12 cellular contexts compared by ENCODE assay signal in the genomic region with DNA sequence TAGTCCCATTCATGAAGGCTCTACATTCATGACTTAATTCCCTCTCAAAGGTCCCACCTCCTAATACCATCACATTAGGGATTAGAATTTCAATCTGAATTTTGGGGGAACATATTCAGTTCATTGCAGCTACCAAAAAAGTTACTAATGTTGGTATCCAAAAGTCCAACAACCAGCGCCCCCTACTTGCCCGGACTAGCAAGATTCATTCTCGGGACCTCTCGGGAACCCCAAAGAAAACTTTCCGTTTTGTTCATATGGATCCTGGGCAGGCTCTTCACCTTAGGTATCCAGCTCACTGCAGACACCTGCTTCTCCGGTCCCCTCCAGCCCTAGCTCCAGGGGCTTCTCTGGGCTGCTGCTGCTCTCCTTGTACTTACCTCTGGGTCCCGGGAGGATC. TPM values are rescaled to one million over a fixed set of nuclear protein-coding genes. Genes with fewer than 3 reads are reported as not detected.
DNase-seq lines count a peak whose midpoint lies in the region; ATAC-seq, FAIRE-seq and TF ChIP-seq lines count a peak whose summit lies in the region.
"Had no signal": no experiment of that assay in that cellular context is flagged by ENCODE, and none has a peak within 500 bp of the region (broad histone marks: within the 10 kb centered on the region; RNA-seq: fewer than 3 reads in every experiment).

No MANE protein-coding gene starts in this region.

- H4K91ac ChIP-seq in H1 (replicated peaks; ENCODE audit: insufficient read length, low read length) = no peak overlapping the region

- H3K27me3 Mint-ChIP-seq in progenitor cell of endocrine pancreas = peaks cover 11% of the 10 kb centered on the region

- no peak overlapping the region for H4K8ac ChIP-seq in H1 (ENCODE audit: extremely low read depth, insufficient read depth, low read length)

- peaks cover 11% of the 10 kb centered on the region for H3K4me1 Mint-ChIP-seq in progenitor cell of endocrine pancreas (ENCODE audit: low read depth)

- H3K36me3 ChIP-seq in RWPE2 (ENCODE audit: low read depth) = no peaks in the 10 kb centered on the region
- H3K36me3 ChIP-seq in H1 (ENCODE audit: control insufficient read depth in 2 of 4, insufficient read depth in 4 of 4, low read length in 3 of 4) = no peaks in the 10 kb centered on the region
- no peaks in the 10 kb centered on the region for H3K36me3 ChIP-seq in effector memory CD4-positive, alpha-beta T cell (ENCODE audit: control insufficient read depth, insufficient read depth, low read length)
- H3K36me3 ChIP-seq: HAP-1, tibial artery had no signal

- no peaks in the 10 kb centered on the region for H3K9me3 Mint-ChIP-seq in progenitor cell of endocrine pancreas (ENCODE audit: low read depth)

- TF ChIP-seq EP300 in H1 (IDR thresholded peaks at IDR 0.05; ENCODE audit: borderline replicate concordance in 1 of 2, low read depth in 2 of 2, low read length in 2 of 2) = no peak

- H2AFZ ChIP-seq in H1 (ENCODE audit: low read length) = peak overlapping the region; percentile 45; the same call in 1 of the 2 replicates

- POLR2A ChIA-PET in H1 (lab: Charles Lee; ENCODE audit: partially characterized antibody) = interaction anchor here (0.6 to 1.2 kb wide), 3 partner anchors 9 to 99 kb away, joined by 3 to 4 read pairs (median 3); a partner anchor contains a TSS

- H3K79me2 ChIP-seq in H1 (ENCODE audit: control insufficient read depth in 1 of 2, insufficient read depth in 2 of 2, low read length in 2 of 2) = no peaks in the 10 kb centered on the region

- no peak overlapping the region for H2BK15ac ChIP-seq in H1 (ENCODE audit: low read length)

- H3K9ac ChIP-seq in H1 (replicated peaks in 1 of 4; ENCODE audit: extremely low read depth in 1 of 4, low read depth in 3 of 4, low read length in 3 of 4) = no peak overlapping the region

- H3K9me3 ChIP-seq in RWPE2 (ENCODE audit: severe bottlenecking) (no peaks in the 10 kb centered on the region), H1 (ENCODE audit: insufficient read depth in 2 of 2, low read depth in 1 of 2, low read length in 1 of 2) (no peaks in the 10 kb centered on the region)
- no peaks in the 10 kb centered on the region for H3K9me3 ChIP-seq in effector memory CD4-positive, alpha-beta T cell (ENCODE audit: control insufficient read depth, low read length)
- H3K9me3 ChIP-seq: HAP-1, tibial artery had no signal

- H3K79me1 ChIP-seq in H1 (ENCODE audit: low read depth, low read length) = no peaks in the 10 kb centered on the region

- H2BK5ac ChIP-seq in H1 (ENCODE audit: low read depth, low read length) = no peak overlapping the region

- no peaks in the 10 kb centered on the region for H3K23me2 ChIP-seq in H1 (ENCODE audit: low read depth, low read length)

- no peaks in the 10 kb centered on the region for H3K36me3 Mint-ChIP-seq in progenitor cell of endocrine pancreas (ENCODE audit: insufficient read depth)

- no peak overlapping the region for H3K4me3 Mint-ChIP-seq in progenitor cell of endocrine pancreas (ENCODE audit: low read depth)

- DNase-seq in NOMO-1 treated with DMSO at 0.1 percent for 48 hours (lab: John Stamatoyannopoulos, UW; ENCODE audit: unreplicated experiment) (peak; percentile 42), NOMO-1 treated with dmso at 0.1 percent for 144 hours (lab: John Stamatoyannopoulos, UW; ENCODE audit: unreplicated experiment) (no peak), RWPE2 (ENCODE audit: low spot score) (no peak), H1 (ENCODE audit: low read depth in 1 of 2, low spot score in 2 of 2) (peak in 1 of 2 experiments; percentile 54), progenitor cell of endocrine pancreas (ENCODE audit: low spot score, unreplicated experiment) (no peak), NCI-H446 treated with DMSO at 0.1 percent for 48 hours (lab: John Stamatoyannopoulos, UW) (no peak)
- no peak for DNase-seq in effector memory CD4-positive, alpha-beta T cell
- DNase-seq: occipital lobe had no signal

- H4K20me1 ChIP-seq in H1 (replicated peaks in 1 of 2; ENCODE audit: control insufficient read depth in 1 of 2, insufficient read depth in 2 of 2, low read length in 2 of 2) = no peaks in the 10 kb centered on the region

- no peak for FAIRE-seq in H1 (lab: Jason Lieb, UNC)
- FAIRE-seq: A204.1 had no signal

- peak overlapping the region; percentile 19 for H3K27ac ChIP-seq in RWPE2 (ENCODE audit: poor library complexity, severe bottlenecking)
- no peak overlapping the region for H3K27ac ChIP-seq in H1 (ENCODE audit: low read depth, low read length)
- no peak overlapping the region for H3K27ac ChIP-seq in effector memory CD4-positive, alpha-beta T cell (ENCODE audit: insufficient read depth, low read length, poor library complexity, severe bottlenecking)
- H3K27ac ChIP-seq: tibial artery had no signal

- H3K4me1 ChIP-seq in RWPE2 (ENCODE audit: insufficient read depth, poor library complexity, severe bottlenecking) (peaks cover 12% of the 10 kb centered on the region), H1 (replicated peaks in 1 of 4; ENCODE audit: control insufficient read depth in 3 of 4, insufficient read depth in 4 of 4, low read length in 3 of 4) (peaks cover 0 to 3% (median 0%) of the 10 kb centered on the region in 4 experiments; a peak in 1 of 7 replicates)
- H3K4me1 ChIP-seq in effector memory CD4-positive, alpha-beta T cell (ENCODE audit: control insufficient read depth, insufficient read depth, low read length, poor library complexity, severe bottlenecking) = no peaks in the 10 kb centered on the region

- TF ChIP-seq CTCF in RWPE2 (IDR thresholded peaks at IDR 0.05; ENCODE audit: poor library complexity, severe bottlenecking) (no peak), H1 (IDR thresholded peaks at IDR 0.05; ENCODE audit: control extremely low read depth in 1 of 3, insufficient read depth in 1 of 3, low read depth in 1 of 3, low read length in 3 of 3) (peak; percentile 42 to 56 (median 47)), progenitor cell of endocrine pancreas (IDR thresholded peaks at IDR 0.05; ENCODE audit: unreplicated experiment) (peak; percentile 34)

- 52% methylated on average over 7 of the region's 7 CpGs; no CpG with 5 or more reads in 1 of the 2 experiments for WGBS in H1 (ENCODE audit: extremely low coverage in 1 of 2, insufficient coverage in 1 of 2, insufficient read length in 1 of 2, insufficient replicate concordance in 2 of 2, low coverage in 1 of 2, low lambda C conversion rate in 2 of 2, missing lambda C conversion rate in 1 of 2), 2 experiments

- no peak overlapping the region for H2BK20ac ChIP-seq in H1 (ENCODE audit: low read length)

- TF ChIP-seq POLR2A in H1 (IDR thresholded peaks at IDR 0.05; ENCODE audit: control extremely low read depth in 1 of 2, low read depth in 2 of 2, low read length in 2 of 2) = no peak

- ATAC-seq in RWPE2 (ENCODE audit: low read depth) (no peak), GM21529 (IDR thresholded peaks at IDR 0.05; ENCODE audit: unreplicated experiment) (no peak)

- CTCF ChIA-PET in H1 (lab: Charles Lee; ENCODE audit: partially characterized antibody) = interaction anchor here (0.6 to 10.9 kb wide), 61 partner anchors 9 to 430 kb away, joined by 3 to 272 read pairs (median 6); a partner anchor contains a TSS

- no peak overlapping the region for H3K14ac ChIP-seq in H1 (ENCODE audit: insufficient read length)

- no peak overlapping the region for H3K18ac ChIP-seq in H1 (ENCODE audit: extremely low read depth, low read length)

- H2BK12ac ChIP-seq in H1 (ENCODE audit: low read depth, low read length) = no peak overlapping the region

- H3K4me3 ChIP-seq in RWPE2 (ENCODE audit: severe bottlenecking) = no peak overlapping the region
- no peak overlapping the region for H3K4me3 ChIP-seq in H1 (ENCODE audit: extremely low read depth in 1 of 4, insufficient read depth in 2 of 4, low read depth in 3 of 4, low read length in 4 of 4)
- H3K4me3 ChIP-seq in effector memory CD4-positive, alpha-beta T cell (ENCODE audit: insufficient read depth, low read depth, low read length, poor library complexity, severe bottlenecking) = no peak overlapping the region
- H3K4me3 ChIP-seq: HAP-1, tibial artery had no signal

- no peak overlapping the region for H4K5ac ChIP-seq in H1 (ENCODE audit: insufficient read length, low read depth, low read length)

- H3K27ac Mint-ChIP-seq in progenitor cell of endocrine pancreas = no peak overlapping the region

- peak; percentile 26 to 40 for TF ChIP-seq RAD21 in H1 (IDR thresholded peaks at IDR 0.05 in 1 of 2, conservative IDR thresholded peaks at IDR 0.05 in 1 of 2; ENCODE audit: low read depth in 2 of 2, low read length in 2 of 2)

- H3K27me3 ChIP-seq in RWPE2 (ENCODE audit: insufficient read depth, poor library complexity, severe bottlenecking) (no peaks in the 10 kb centered on the region), H1 (replicated peaks in 1 of 4; ENCODE audit: control insufficient read depth in 3 of 4, extremely low read depth in 1 of 4, insufficient read depth in 3 of 4, low read length in 3 of 4) (no peaks in the 10 kb centered on the region)
- no peaks in the 10 kb centered on the region for H3K27me3 ChIP-seq in effector memory CD4-positive, alpha-beta T cell (replicated peaks; ENCODE audit: control insufficient read depth, insufficient read depth, low read length, poor library complexity, severe bottlenecking)

- H3K56ac ChIP-seq in H1 (replicated peaks; ENCODE audit: insufficient read length, low read depth, low read length) = no peak overlapping the region

- no peak overlapping the region for H2BK120ac ChIP-seq in H1 (replicated peaks; ENCODE audit: low read depth, low read length)

- no peak overlapping the region for H3K4me2 ChIP-seq in H1 (ENCODE audit: insufficient read depth in 1 of 2, low read depth in 2 of 2, low read length in 2 of 2)

- H2AK5ac ChIP-seq in H1 (ENCODE audit: low read depth, low read length) = no peak overlapping the region

- H3K4ac ChIP-seq in H1 (replicated peaks; ENCODE audit: insufficient read length, low read depth, low read length) = no peak overlapping the region

- H3K23ac ChIP-seq in H1 (ENCODE audit: insufficient read length) = no peak overlapping the region

RNA-seq across cellular contexts. Expression of a gene that starts 8.9 kb away (rescaled TPM):
- 2.4 and 2.5 TPM in 2 replicates for total RNA-seq in H1 (2021; fragmentation: NEBNext Ultra II Directional; extraction: Animal tissue kit (Norgen Biotek cat#: 25700))
- 0.54 and 0.88 TPM in 2 replicates for polyA plus RNA-seq in H1 (2011; rRNA removed)
- 1.2 TPM for polyA plus RNA-seq in H1 (2011; cell fraction: cytosol; rRNA removed)
- polyA plus RNA-seq in H1 (2011; cell fraction: nucleus; rRNA removed) = 1.1 TPM
- 1.2 to 1.5 TPM (median 1.3 TPM) in 4 replicates for polyA plus RNA-seq in H1 (2012, experiment 1 of 2)
- polyA plus RNA-seq in H1 (2012, experiment 2 of 2) = 0.56 TPM
- 0.83 TPM for polyA plus RNA-seq in H1 (2013, experiment 1 of 2)
- polyA plus RNA-seq in H1 (2013, experiment 2 of 2) = 0.88 TPM
- polyA minus RNA-seq in H1 (2011; rRNA and poly(A)+ RNA removed) = 0.85 and 1.1 TPM in 2 replicates
- 0.66 TPM for polyA minus RNA-seq in H1 (2011; cell fraction: cytosol; rRNA and poly(A)+ RNA removed)
- 0.70 TPM for polyA minus RNA-seq in H1 (2011; cell fraction: nucleus; rRNA and poly(A)+ RNA removed)
- 21.6 and 23.0 TPM in 2 replicates for total RNA-seq in progenitor cell of endocrine pancreas

RNA-seq across cellular contexts. Expression of a gene that starts 19.8 kb away (rescaled TPM):
- 194 and 208 TPM in 2 replicates for total RNA-seq in H1 (2021; fragmentation: NEBNext Ultra II Directional; extraction: Animal tissue kit (Norgen Biotek cat#: 25700))
- polyA plus RNA-seq in H1 (2011; rRNA removed) = 112 and 201 TPM in 2 replicates
- polyA plus RNA-seq in H1 (2011; cell fraction: cytosol; rRNA removed) = 259 TPM
- 167 TPM for polyA plus RNA-seq in H1 (2011; cell fraction: nucleus; rRNA removed)
- 178 to 208 TPM (median 187 TPM) in 4 replicates for polyA plus RNA-seq in H1 (2012, experiment 1 of 2)
- 30.6 TPM for polyA plus RNA-seq in H1 (2012, experiment 2 of 2)
- polyA plus RNA-seq in H1 (2013, experiment 1 of 2) = 123 TPM
- 123 TPM for polyA plus RNA-seq in H1 (2013, experiment 2 of 2)
- polyA minus RNA-seq in H1 (2011; rRNA and poly(A)+ RNA removed) = 298 and 349 TPM in 2 replicates
- 93.4 TPM for polyA minus RNA-seq in H1 (2011; cell fraction: cytosol; rRNA and poly(A)+ RNA removed)
- 83.8 TPM for polyA minus RNA-seq in H1 (2011; cell fraction: nucleus; rRNA and poly(A)+ RNA removed)
- total RNA-seq in progenitor cell of endocrine pancreas = 116 and 117 TPM in 2 replicates

RNA-seq across cellular contexts. Expression of a gene that starts 32.9 kb away (rescaled TPM):
- total RNA-seq in H1 (2021; fragmentation: NEBNext Ultra II Directional; extraction: Animal tissue kit (Norgen Biotek cat#: 25700)) = 21.6 and 24.1 TPM in 2 replicates
- 7.0 and 15.4 TPM in 2 replicates for polyA plus RNA-seq in H1 (2011; rRNA removed)
- 11.7 TPM for polyA plus RNA-seq in H1 (2011; cell fraction: cytosol; rRNA removed)
- 10.8 TPM for polyA plus RNA-seq in H1 (2011; cell fraction: nucleus; rRNA removed)
- polyA plus RNA-seq in H1 (2012, experiment 1 of 2) = 15.2 to 18.9 TPM (median 17.0 TPM) in 4 replicates
- polyA plus RNA-seq in H1 (2012, experiment 2 of 2) = 26.9 TPM
- 24.7 TPM for polyA plus RNA-seq in H1 (2013, experiment 1 of 2)
- polyA plus RNA-seq in H1 (2013, experiment 2 of 2) = 31.0 TPM
- polyA minus RNA-seq in H1 (2011; rRNA and poly(A)+ RNA removed) = 16.8 and 20.9 TPM in 2 replicates
- polyA minus RNA-seq in H1 (2011; cell fraction: cytosol; rRNA and poly(A)+ RNA removed) = 5.3 TPM
- polyA minus RNA-seq in H1 (2011; cell fraction: nucleus; rRNA and poly(A)+ RNA removed) = 6.7 TPM
- 25.7 and 27.2 TPM in 2 replicates for total RNA-seq in progenitor cell of endocrine pancreas
